In the genomic region with DNA sequence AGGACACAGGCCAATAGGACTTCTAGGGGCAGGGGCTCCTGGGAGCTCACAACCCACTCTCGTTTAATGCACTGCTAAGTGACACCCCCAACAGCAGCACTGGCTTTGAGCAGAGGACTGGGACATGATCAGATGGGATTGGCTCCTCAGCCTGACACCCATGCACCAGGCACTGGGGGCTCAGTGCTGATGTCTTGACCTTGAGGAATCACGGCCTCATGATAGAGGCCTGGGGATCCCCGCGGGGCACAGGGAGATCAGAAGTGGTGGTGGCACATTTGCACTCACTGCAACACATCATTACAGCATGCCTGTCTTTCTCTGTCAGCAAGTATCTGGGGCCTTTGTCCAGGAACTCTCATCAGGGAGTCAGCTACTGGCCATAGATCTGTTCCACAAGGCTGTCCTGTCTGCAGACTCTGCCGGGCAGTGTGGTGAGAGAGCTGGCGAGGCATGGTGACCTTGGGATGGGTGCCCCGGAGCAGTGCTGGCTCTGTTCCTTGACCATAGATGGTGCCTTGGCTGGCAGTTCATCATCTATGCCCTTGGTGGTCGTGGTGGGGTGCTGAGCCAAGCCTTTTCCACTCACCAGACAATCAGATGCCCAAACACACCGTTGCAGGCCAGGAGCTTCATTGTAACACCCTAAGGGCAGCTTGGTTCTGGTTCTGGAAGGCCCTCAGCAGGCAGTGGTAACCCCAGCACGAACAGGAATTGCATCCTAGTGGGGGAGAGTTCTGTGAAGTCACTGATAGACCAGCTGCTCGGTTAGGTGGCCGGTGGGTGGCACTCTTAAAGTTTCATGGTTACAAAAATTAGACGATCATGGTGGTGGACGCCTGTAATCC, we compare ENCODE assay signal across 19 cellular contexts. TPM values are rescaled to one million over a fixed set of nuclear protein-coding genes. Genes with fewer than 3 reads are reported as not detected.
DNase-seq lines count a peak whose midpoint lies in the region; ATAC-seq and TF ChIP-seq lines count a peak whose summit lies in the region.
"Had no signal": no experiment of that assay in that cellular context is flagged by ENCODE, and none has a peak within 500 bp of the region (broad histone marks: within the 10 kb centered on the region; RNA-seq: fewer than 3 reads in every experiment).

No MANE protein-coding gene starts in this region.

- H3K27me3 ChIP-seq in H9 (ENCODE audit: insufficient read depth, low read length), result no peaks in the 10 kb centered on the region
- H3K27me3 ChIP-seq: SJCRH30 had no signal

- no peak overlapping the region for H3K27ac Mint-ChIP-seq in H9

- no peak overlapping the region for H2AK5ac ChIP-seq in H9 (ENCODE audit: insufficient read length, low read length)

- H3K36me3 Mint-ChIP-seq in H9 (ENCODE audit: insufficient read depth in 1 of 3, low read depth in 3 of 3), result no peaks in the 10 kb centered on the region

- no peak overlapping the region for H3K14ac ChIP-seq in H9 (ENCODE audit: insufficient read depth, low read length)

- WGBS in H9 (ENCODE audit: extremely low coverage, insufficient read length, low lambda C conversion rate), result no CpG with 5 or more reads among the region's 14 CpGs

- H3K4me2 ChIP-seq in H9 (ENCODE audit: insufficient read depth, insufficient read length, low read length), result no peak overlapping the region
- H3K4me2 ChIP-seq: PC-9 had no signal

- TF ChIP-seq CTCF in coronary artery (IDR thresholded peaks at IDR 0.05), result no peak
- no peak for TF ChIP-seq CTCF in H9 (conservative IDR thresholded peaks at IDR 0.05)

- H4K20me1 ChIP-seq in H9 (ENCODE audit: control insufficient read depth, insufficient read depth, insufficient read length), result no peaks in the 10 kb centered on the region

- H3K27me3 Mint-ChIP-seq in H9 (ENCODE audit: low read depth), result peaks cover 2% of the 10 kb centered on the region

- H4K8ac ChIP-seq in H9 (replicated peaks; ENCODE audit: insufficient read length, low read depth, low read length), result no peak overlapping the region

- no peak overlapping the region for H4K5ac ChIP-seq in H9 (ENCODE audit: insufficient read length, low read depth, low read length)

- no peak overlapping the region for H4K91ac ChIP-seq in H9 (ENCODE audit: insufficient read length, low read depth, low read length)

- H3K23ac ChIP-seq in H9 (ENCODE audit: insufficient read length, low read depth, low read length), result no peak overlapping the region

- intact Hi-C loops in left ventricle myocardium superior (cut with micrococcal nuclease), result no loop called here

- H2AFZ ChIP-seq in H9 (ENCODE audit: low read length), result no peak overlapping the region
- H2AFZ ChIP-seq: GM23248, PC-9 had no signal

- H3T11ph ChIP-seq in H9 (ENCODE audit: low read length), result no peak overlapping the region

- no peak overlapping the region for H3K18ac ChIP-seq in H9 (ENCODE audit: insufficient read length, low read depth, low read length)

- ATAC-seq in left ventricle myocardium superior, result peak; percentile 80
- ATAC-seq: GM12878 had no signal

- no peak overlapping the region for H3K4me3 Mint-ChIP-seq in H9

- no peak overlapping the region for H2BK5ac ChIP-seq in H9 (ENCODE audit: insufficient read length, low read length)

- H2BK120ac ChIP-seq in H9 (ENCODE audit: low read depth, low read length, poor library complexity, severe bottlenecking), result no peak overlapping the region

- peak; percentile 52 for DNase-seq in activated CD8-positive, alpha-beta memory T cell treated with anti-CD3 and anti-CD28 coated beads for 24 hours
- DNase-seq in activated CD8-positive, alpha-beta memory T cell treated with anti-CD3 and anti-CD28 coated beads, Interleukin-2, amount 50 U/mL, for 4 hours, result no peak
- DNase-seq in coronary artery (ENCODE audit: low spot score), result peak; percentile 50
- DNase-seq in left ventricle myocardium superior, result no peak
- DNase-seq in H9, result no peak
- DNase-seq in NCI-H1694 treated with DMSO at 0.1 percent for 48 hours (lab: John Stamatoyannopoulos, UW), result no peak
- no peak for DNase-seq in central memory CD4-positive, alpha-beta T cell
- no peak for DNase-seq in NCI-H1105 treated with DMSO at 0.1 percent for 48 hours (lab: John Stamatoyannopoulos, UW)
- DNase-seq: AML-193, GM23248, NCI-H1436, NCI-H2029, NCI-H2171, NCI-H526, PC-9, SJCRH30 had no signal

- H3K27ac ChIP-seq in coronary artery, result no peak overlapping the region
- no peak overlapping the region for H3K27ac ChIP-seq in H9 (ENCODE audit: insufficient read length, low read depth, low read length)
- H3K27ac ChIP-seq: 22Rv1, GM23248, PC-9, RWPE1, SJCRH30 had no signal

- no peaks in the 10 kb centered on the region for H3K9me3 Mint-ChIP-seq in H9

- H2BK15ac ChIP-seq in H9 (ENCODE audit: low read depth, low read length), result no peak overlapping the region

- H2BK20ac ChIP-seq in H9 (ENCODE audit: low read depth, low read length, poor library complexity, severe bottlenecking), result no peak overlapping the region

- no peak overlapping the region for H3K4me3 ChIP-seq in coronary artery
- H3K4me3 ChIP-seq: GM12878, GM23248, PC-9, SJCRH30 had no signal

- H3K79me2 ChIP-seq in H9 (ENCODE audit: insufficient read depth, low read length), result no peaks in the 10 kb centered on the region; the same call in 1 of the 2 replicates

- H3K23me2 ChIP-seq in H9 (ENCODE audit: insufficient read length, low read depth, low read length, poor library complexity, severe bottlenecking), result no peaks in the 10 kb centered on the region

- no peak overlapping the region for H3K9ac ChIP-seq in H9 (ENCODE audit: extremely low read depth, insufficient read length, low read length)
- H3K9ac ChIP-seq: GM23248 had no signal

- no peaks in the 10 kb centered on the region; the same call in 1 of the 2 replicates for H3K4me1 ChIP-seq in H9 (ENCODE audit: insufficient read depth, low read length)
- H3K4me1 ChIP-seq: SJCRH30 had no signal

- peaks cover 12 to 18% of the 10 kb centered on the region in 2 experiments for H3K4me1 Mint-ChIP-seq in H9

- no peaks in the 10 kb centered on the region for H3K9me3 ChIP-seq in H9 (ENCODE audit: control insufficient read depth, low read depth, low read length)
- H3K9me3 ChIP-seq: SJCRH30 had no signal

- H3K4ac ChIP-seq in H9 (ENCODE audit: low read depth, low read length), result no peak overlapping the region

- no peak overlapping the region for H3K56ac ChIP-seq in H9 (ENCODE audit: insufficient read length, low read depth, low read length)

- H2BK12ac ChIP-seq in H9 (ENCODE audit: insufficient read length, low read depth, low read length), result no peak overlapping the region

- H3K79me1 ChIP-seq in H9 (ENCODE audit: insufficient read depth, low read depth, low read length, poor library complexity, severe bottlenecking), result no peaks in the 10 kb centered on the region

RNA-seq across cellular contexts. Expression of gene PARP1, which starts 22.2 kb away (rescaled TPM):
- total RNA-seq in left ventricle myocardium superior (140 TPM), H9 (2021) (331 and 337 TPM in 2 replicates)

Comparison
In these comparisons a context has a peak if more than half of its experiments do, and no peak if none do; other contexts are left out.
1. DNase-seq: peak in activated CD8-positive, alpha-beta memory T cell treated with anti-CD3 and anti-CD28 coated beads for 24 hours (single experiment) and coronary artery (single experiment); none in activated CD8-positive, alpha-beta memory T cell treated with anti-CD3 and anti-CD28 coated beads, Interleukin-2, amount 50 U/mL, for 4 hours (single experiment), left ventricle myocardium superior (single experiment), H9 (single experiment), NCI-H1694 treated with DMSO at 0.1 percent for 48 hours (single experiment), central memory CD4-positive, alpha-beta T cell (single experiment) and NCI-H1105 treated with DMSO at 0.1 percent for 48 hours (single experiment).